In the genomic region with DNA sequence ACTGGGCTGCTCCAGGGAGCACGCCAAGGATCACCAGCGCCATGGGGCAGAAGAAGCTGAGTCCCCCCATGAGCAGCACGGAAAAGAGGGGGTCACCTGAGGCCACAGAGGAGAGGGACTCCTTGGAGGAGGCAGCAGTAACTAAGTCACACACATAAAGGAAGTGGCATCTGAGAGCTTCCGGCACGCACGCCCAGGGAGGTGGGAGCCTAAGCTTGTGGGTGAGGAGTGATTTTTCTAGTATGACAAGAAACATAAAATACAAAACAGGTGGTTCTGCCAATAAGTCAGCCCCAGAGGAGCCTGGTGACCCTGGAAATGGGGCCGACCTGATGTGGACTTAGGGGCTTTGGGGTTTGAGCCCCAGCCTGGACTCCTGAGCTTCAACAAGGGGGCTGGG, we compare ENCODE assay signal across 12 cellular contexts.
DNase-seq lines count a peak whose midpoint lies in the region; ATAC-seq and TF ChIP-seq lines count a peak whose summit lies in the region.
"Had no signal": no experiment of that assay in that cellular context is flagged by ENCODE, and none has a peak within 500 bp of the region (broad histone marks: within the 10 kb centered on the region; RNA-seq: fewer than 3 reads in every experiment).

No MANE protein-coding gene starts in this region.

- no peaks in the 10 kb centered on the region for H3K9me3 ChIP-seq in mesenchymal stem cell (ENCODE audit: control insufficient read depth, low read length)
- H3K9me3 ChIP-seq: adrenal gland, testis had no signal

- no peak overlapping the region for H3K4me2 ChIP-seq in mesenchymal stem cell (ENCODE audit: low read length, poor library complexity, severe bottlenecking)

- 95% methylated on average over 7 of the region's 7 CpGs for WGBS in mesenchymal stem cell

- no peak overlapping the region for H2AK5ac ChIP-seq in mesenchymal stem cell (ENCODE audit: low read length, severe bottlenecking)

- H2AFZ ChIP-seq in mesenchymal stem cell (ENCODE audit: low read depth, low read length): no peak overlapping the region

- no peak overlapping the region for H3K23ac ChIP-seq in mesenchymal stem cell (ENCODE audit: low read length in 2 of 2)

- H3K4me1 Mint-ChIP-seq in activated CD8-positive, alpha-beta memory T cell treated with anti-CD3 and anti-CD28 coated beads, Interleukin-2, amount 10 ng/mL, durations not matched to agents 7 days and 5 days: peaks cover 77% of the 10 kb centered on the region
- peaks cover 2% of the 10 kb centered on the region for H3K4me1 Mint-ChIP-seq in mesothelial cell of epicardium

- no peak overlapping the region for H3K4ac ChIP-seq in mesenchymal stem cell (ENCODE audit: low read depth in 1 of 2, low read length in 2 of 2)

- H2BK120ac ChIP-seq in mesenchymal stem cell (ENCODE audit: low read depth, low read length): no peak overlapping the region

- no peaks in the 10 kb centered on the region for H3K27me3 Mint-ChIP-seq in activated CD8-positive, alpha-beta memory T cell treated with anti-CD3 and anti-CD28 coated beads, Interleukin-2, amount 10 ng/mL, durations not matched to agents 7 days and 5 days
- no peaks in the 10 kb centered on the region for H3K27me3 Mint-ChIP-seq in mesothelial cell of epicardium (ENCODE audit: low read depth)

- no peak overlapping the region for H3K4me3 ChIP-seq in Jurkat, Clone E6-1 (ENCODE audit: low read length)
- no peak overlapping the region for H3K4me3 ChIP-seq in mesenchymal stem cell (ENCODE audit: insufficient read depth in 1 of 2, low read depth in 1 of 2, low read length in 2 of 2)
- H3K4me3 ChIP-seq: adrenal gland, testis had no signal

- ATAC-seq in activated CD8-positive, alpha-beta memory T cell treated with anti-CD3 and anti-CD28 coated beads, Interleukin-2, amount 10 ng/mL, durations not matched to agents 7 days and 5 days: peak; percentile 78
- no peak for ATAC-seq in GM18868 (IDR thresholded peaks at IDR 0.05; ENCODE audit: unreplicated experiment)
- ATAC-seq: PC-3 had no signal

- no peak overlapping the region for H3K9ac ChIP-seq in mesenchymal stem cell (ENCODE audit: low read length)

- H2BK15ac ChIP-seq in mesenchymal stem cell (ENCODE audit: low read depth, poor library complexity, severe bottlenecking): no peak overlapping the region

- no peak overlapping the region for H4K91ac ChIP-seq in mesenchymal stem cell (ENCODE audit: low read length)

- peaks cover 61% of the 10 kb centered on the region for H3K36me3 Mint-ChIP-seq in activated CD8-positive, alpha-beta memory T cell treated with anti-CD3 and anti-CD28 coated beads, Interleukin-2, amount 10 ng/mL, durations not matched to agents 7 days and 5 days
- H3K36me3 Mint-ChIP-seq in mesothelial cell of epicardium: peaks cover 4% of the 10 kb centered on the region

- H3K27ac ChIP-seq in mesenchymal stem cell (ENCODE audit: low read length, poor library complexity, severe bottlenecking): no peak overlapping the region
- H3K27ac ChIP-seq: adrenal gland, testis had no signal

- H3K4me1 ChIP-seq in mesenchymal stem cell (ENCODE audit: control insufficient read depth, insufficient read depth, low read depth, low read length): peaks cover 2% of the 10 kb centered on the region
- H3K4me1 ChIP-seq: adrenal gland, testis had no signal

- no peak for TF ChIP-seq CTCF in mesothelial cell of epicardium (IDR thresholded peaks at IDR 0.05; ENCODE audit: unreplicated experiment)

- H3K4me3 Mint-ChIP-seq in activated CD8-positive, alpha-beta memory T cell treated with anti-CD3 and anti-CD28 coated beads, Interleukin-2, amount 10 ng/mL, durations not matched to agents 7 days and 5 days: peak overlapping the region; percentile 7
- H3K4me3 Mint-ChIP-seq in mesothelial cell of epicardium: no peak overlapping the region

- intact Hi-C loops in cardiac septum (cut with DNase I): no loop called here

- H3K27ac Mint-ChIP-seq in activated CD8-positive, alpha-beta memory T cell treated with anti-CD3 and anti-CD28 coated beads, Interleukin-2, amount 10 ng/mL, durations not matched to agents 7 days and 5 days: peak overlapping the region; percentile 82
- H3K27ac Mint-ChIP-seq in mesothelial cell of epicardium: no peak overlapping the region

- CTCF ChIA-PET in activated CD8-positive, alpha-beta memory T cell treated with anti-CD3 and anti-CD28 coated beads, Interleukin-2, amount 10 ng/mL, durations not matched to agents 7 days and 5 days (lab: Charles Lee): interaction anchor here (0.7 to 2.3 kb wide), 7 partner anchors 10 to 218 kb away, joined by 3 to 9 read pairs (median 3); no protein-coding TSS in a partner anchor

- peaks cover 20 to 28% of the 10 kb centered on the region in 2 experiments for H3K27me3 ChIP-seq in mesenchymal stem cell (ENCODE audit: control insufficient read depth in 1 of 2, insufficient read depth in 1 of 2, low read length in 2 of 2)
- H3K27me3 ChIP-seq: adrenal gland, testis had no signal

- no peak overlapping the region for H3K18ac ChIP-seq in mesenchymal stem cell (ENCODE audit: low read depth in 1 of 2, low read length in 2 of 2)

- no peak overlapping the region for H2BK12ac ChIP-seq in mesenchymal stem cell (ENCODE audit: low read length in 2 of 2)

- DNase-seq in Jurkat, Clone E6-1 (ENCODE audit: low read depth, low spot score): peak; percentile 69
- DNase-seq in activated CD8-positive, alpha-beta memory T cell treated with anti-CD3 and anti-CD28 coated beads, Interleukin-2, amount 10 ng/mL, durations not matched to agents 7 days and 5 days: peak; percentile 89
- DNase-seq in central memory CD4-positive, alpha-beta T cell: peak; percentile 54
- DNase-seq in stimulated activated CD8-positive, alpha-beta memory T cell treated with anti-CD3 and anti-CD28 coated beads, Interleukin-15, amount 100 ng/mL, for 1 hour (ENCODE audit: low read depth): peak; percentile 27
- DNase-seq in cardiac septum (ENCODE audit: low spot score) (no peak), mesothelial cell of epicardium (ENCODE audit: low spot score in 2 of 2, unreplicated experiment in 2 of 2) (no peak), mesenchymal stem cell (no peak)
- DNase-seq: MM.1S, PC-3, testis had no signal

- H4K8ac ChIP-seq in mesenchymal stem cell (ENCODE audit: low read length): no peak overlapping the region

- no peaks in the 10 kb centered on the region for H3K79me1 ChIP-seq in mesenchymal stem cell (replicated peaks; ENCODE audit: low read length, poor library complexity, severe bottlenecking)

- no peaks in the 10 kb centered on the region for H3K36me3 ChIP-seq in mesenchymal stem cell (ENCODE audit: control insufficient read depth in 1 of 2, insufficient read depth in 2 of 2, low read depth in 1 of 2, low read length in 2 of 2)
- H3K36me3 ChIP-seq: adrenal gland had no signal

- H2BK5ac ChIP-seq in mesenchymal stem cell (ENCODE audit: low read depth, low read length, poor library complexity, severe bottlenecking): no peak overlapping the region

- no peaks in the 10 kb centered on the region for H3K9me3 Mint-ChIP-seq in activated CD8-positive, alpha-beta memory T cell treated with anti-CD3 and anti-CD28 coated beads, Interleukin-2, amount 10 ng/mL, durations not matched to agents 7 days and 5 days (ENCODE audit: low read depth)
- peaks cover 10% of the 10 kb centered on the region for H3K9me3 Mint-ChIP-seq in mesothelial cell of epicardium

- no peak overlapping the region for H3K14ac ChIP-seq in mesenchymal stem cell (ENCODE audit: low read length in 2 of 2)

Comparison
In these comparisons a context has a peak if more than half of its experiments do, and no peak if none do; other contexts are left out.
1. DNase-seq: peak in Jurkat, Clone E6-1 (single experiment), activated CD8-positive, alpha-beta memory T cell treated with anti-CD3 and anti-CD28 coated beads, Interleukin-2, amount 10 ng/mL, durations not matched to agents 7 days and 5 days (single experiment), central memory CD4-positive, alpha-beta T cell (single experiment) and stimulated activated CD8-positive, alpha-beta memory T cell treated with anti-CD3 and anti-CD28 coated beads, Interleukin-15, amount 100 ng/mL, for 1 hour (single experiment); none in cardiac septum (single experiment), mesothelial cell of epicardium (0 of 2) and mesenchymal stem cell (single experiment).